19 cellular contexts compared by ENCODE assay signal in genomic region chr12:100651108-100651507, GRCh38.
DNase-seq lines count a peak whose midpoint lies in the region; ATAC-seq, FAIRE-seq and TF ChIP-seq lines count a peak whose summit lies in the region.
"Had no signal": no experiment of that assay in that cellular context is flagged by ENCODE, and none has a peak within 500 bp of the region (broad histone marks: within the 10 kb centered on the region; RNA-seq: fewer than 3 reads in every experiment).

No MANE protein-coding gene starts in this region.

- no peak overlapping the region for H3K23ac ChIP-seq in H1 (ENCODE audit: insufficient read length)

- no peak overlapping the region for H3K56ac ChIP-seq in H1 (replicated peaks; ENCODE audit: insufficient read length, low read depth, low read length)

- H3K4me2 ChIP-seq in DOHH2 (ENCODE audit: low read length) (no peak overlapping the region), H1 (ENCODE audit: insufficient read depth in 1 of 2, low read depth in 2 of 2, low read length in 2 of 2) (no peak overlapping the region), osteoblast (ENCODE audit: insufficient read depth, low read length) (no peak overlapping the region)

- H3K9me3 ChIP-seq in DOHH2 (ENCODE audit: control insufficient read depth, insufficient read depth, low read length) (peaks cover 3% of the 10 kb centered on the region; the same call in 1 of the 2 replicates), H1 (ENCODE audit: insufficient read depth in 2 of 2, low read depth in 1 of 2, low read length in 1 of 2) (no peaks in the 10 kb centered on the region), osteoblast (ENCODE audit: low read depth, low read length) (no peaks in the 10 kb centered on the region)
- H3K9me3 ChIP-seq: BLaER1 treated with 17β-estradiol and CSF1 and Interleukin-3, amounts not matched to agents 10 nM and 100 nM had no signal

- no peak for DNase-seq in LNCaP clone FGC (ENCODE audit: low read depth)
- DNase-seq in H1 (ENCODE audit: low read depth in 1 of 2, low spot score in 2 of 2) = no peak
- no peak for DNase-seq in osteoblast (ENCODE audit: insufficient read length, low spot score, missing footprints)
- DNase-seq in NOMO-1 (lab: John Stamatoyannopoulos, UW; ENCODE audit: unreplicated experiment in 2 of 2) = no peak
- DNase-seq in activated gamma-delta T cell treated with Interleukin-2 at 50 U/mL for 16 hours = no peak
- DNase-seq: activated CD8-positive, alpha-beta T cell treated with anti-CD3 and anti-CD28 coated beads for 36 hours; activated naive CD8-positive, alpha-beta T cell treated with anti-CD3 and anti-CD28 coated beads, Interleukin-2, amount 10 ng/mL, durations not matched to agents 7 days and 5 days; activated T-cell treated with anti-CD3 and anti-CD28 coated beads, Interleukin-2, amount 50 U/mL, for 72 hours; effector memory CD8-positive, alpha-beta T cell; immature natural killer cell; NCI-H146; NCI-H446; OCI-M1; retina; substantia nigra had no signal

- no peak overlapping the region for H2BK12ac ChIP-seq in H1 (ENCODE audit: low read depth, low read length)

- H2AFZ ChIP-seq in H1 (ENCODE audit: low read length) (no peak overlapping the region), osteoblast (ENCODE audit: low read length) (no peak overlapping the region)

- H3K18ac ChIP-seq in H1 (ENCODE audit: extremely low read depth, low read length) = no peak overlapping the region

- TF ChIP-seq EP300 in H1 (IDR thresholded peaks at IDR 0.05; ENCODE audit: borderline replicate concordance in 1 of 2, low read depth in 2 of 2, low read length in 2 of 2) = no peak

- POLR2A ChIA-PET in H1 (lab: Charles Lee; ENCODE audit: partially characterized antibody) = no interaction called here

- H3K4me1 ChIP-seq in DOHH2 (ENCODE audit: control insufficient read depth, low read length) = no peaks in the 10 kb centered on the region
- H3K4me1 ChIP-seq in H1 (replicated peaks in 1 of 4; ENCODE audit: control insufficient read depth in 3 of 4, insufficient read depth in 4 of 4, low read length in 3 of 4) = no peaks in the 10 kb centered on the region
- no peaks in the 10 kb centered on the region for H3K4me1 ChIP-seq in osteoblast (ENCODE audit: insufficient read depth, low read length)

- 67% methylated on average over 3 of the region's 3 CpGs; no CpG with 5 or more reads in 1 of the 2 experiments for WGBS in H1 (ENCODE audit: extremely low coverage in 1 of 2, insufficient coverage in 1 of 2, insufficient read length in 1 of 2, insufficient replicate concordance in 2 of 2, low coverage in 1 of 2, low lambda C conversion rate in 2 of 2, missing lambda C conversion rate in 1 of 2), 2 experiments

- no peaks in the 10 kb centered on the region for H3K23me2 ChIP-seq in H1 (ENCODE audit: low read depth, low read length)

- no peaks in the 10 kb centered on the region for H3K9me2 ChIP-seq in DOHH2 (replicated peaks; ENCODE audit: control insufficient read depth, low read length)

- peak; percentile 39 for TF ChIP-seq CTCF in DOHH2 (IDR thresholded peaks at IDR 0.05; ENCODE audit: low read depth, low read length, poor library complexity, severe bottlenecking)
- TF ChIP-seq CTCF in LNCaP clone FGC (IDR thresholded peaks at IDR 0.05; ENCODE audit: control insufficient read depth, extremely low read depth, insufficient read depth) = 0 out of 2 replicates have a peak, but pooled peaks have one; percentile 7
- peak in 2 of 3 experiments; percentile 25 to 51; a peak in 3 of 4 replicates for TF ChIP-seq CTCF in H1 (IDR thresholded peaks at IDR 0.05; ENCODE audit: control extremely low read depth in 1 of 3, insufficient read depth in 1 of 3, low read depth in 1 of 3, low read length in 3 of 3)
- peak; percentile 11 for TF ChIP-seq CTCF in osteoblast (IDR thresholded peaks at IDR 0.05; ENCODE audit: extremely low read depth, low read depth, low read length)

- CTCF ChIA-PET in H1 (lab: Charles Lee; ENCODE audit: partially characterized antibody) = interaction anchor here (0.6 to 2.4 kb wide), 18 partner anchors 9 to 305 kb away, joined by 3 to 17 read pairs (median 4); partner anchors contain the start of gene GAS2L3

- H4K5ac ChIP-seq in H1 (ENCODE audit: insufficient read length, low read depth, low read length) = no peak overlapping the region

- H3K27me3 ChIP-seq in DOHH2 (ENCODE audit: control insufficient read depth, low read length) (no peaks in the 10 kb centered on the region), H1 (replicated peaks in 1 of 4; ENCODE audit: control insufficient read depth in 3 of 4, extremely low read depth in 1 of 4, insufficient read depth in 3 of 4, low read length in 3 of 4) (no peaks in the 10 kb centered on the region), osteoblast (ENCODE audit: insufficient read depth, low read length) (no peaks in the 10 kb centered on the region)
- H3K27me3 ChIP-seq: BLaER1 treated with 17β-estradiol and CSF1 and Interleukin-3, amounts not matched to agents 10 nM and 100 nM had no signal

- no peak overlapping the region for H3K9ac ChIP-seq in H1 (replicated peaks in 1 of 4; ENCODE audit: extremely low read depth in 1 of 4, low read depth in 3 of 4, low read length in 3 of 4)
- H3K9ac ChIP-seq: BLaER1 treated with 17β-estradiol and CSF1 and Interleukin-3, amounts not matched to agents 10 nM and 100 nM had no signal

- H3K79me1 ChIP-seq in H1 (ENCODE audit: low read depth, low read length) = no peaks in the 10 kb centered on the region

- ATAC-seq in GM21515 (IDR thresholded peaks at IDR 0.05; ENCODE audit: unreplicated experiment) = no peak
- ATAC-seq: activated CD8-positive, alpha-beta T cell treated with anti-CD3 and anti-CD28 coated beads for 36 hours; activated T-cell treated with anti-CD3 and anti-CD28 coated beads, Interleukin-2, amount 50 U/mL, for 72 hours; effector memory CD8-positive, alpha-beta T cell had no signal

- no peak overlapping the region for H2AK5ac ChIP-seq in H1 (ENCODE audit: low read depth, low read length)

- FAIRE-seq in H1 (lab: Jason Lieb, UNC) = no peak
- FAIRE-seq: TTC549 had no signal

- H3K4ac ChIP-seq in H1 (replicated peaks; ENCODE audit: insufficient read length, low read depth, low read length) = no peak overlapping the region

- H2BK5ac ChIP-seq in H1 (ENCODE audit: low read depth, low read length) = no peak overlapping the region

- no peak overlapping the region for H2BK20ac ChIP-seq in H1 (ENCODE audit: low read length)

- peak in 1 of 2 experiments; percentile 10; a peak in 2 of 4 replicates for TF ChIP-seq RAD21 in H1 (IDR thresholded peaks at IDR 0.05 in 1 of 2, conservative IDR thresholded peaks at IDR 0.05 in 1 of 2; ENCODE audit: low read depth in 2 of 2, low read length in 2 of 2)

- no peak overlapping the region for H3K14ac ChIP-seq in H1 (ENCODE audit: insufficient read length)

- H4K8ac ChIP-seq in H1 (ENCODE audit: extremely low read depth, insufficient read depth, low read length) = no peak overlapping the region

- no peak overlapping the region for H2BK120ac ChIP-seq in H1 (replicated peaks; ENCODE audit: low read depth, low read length)

- no peak overlapping the region for H2BK15ac ChIP-seq in H1 (ENCODE audit: low read length)

- no peak for TF ChIP-seq POLR2A in H1 (IDR thresholded peaks at IDR 0.05; ENCODE audit: control extremely low read depth in 1 of 2, low read depth in 2 of 2, low read length in 2 of 2)

- no peak overlapping the region for H4K91ac ChIP-seq in H1 (replicated peaks; ENCODE audit: insufficient read length, low read length)

- H3K36me3 ChIP-seq in DOHH2 (ENCODE audit: control insufficient read depth, low read length) (no peaks in the 10 kb centered on the region), H1 (ENCODE audit: control insufficient read depth in 2 of 4, insufficient read depth in 4 of 4, low read length in 3 of 4) (no peaks in the 10 kb centered on the region), osteoblast (ENCODE audit: insufficient read depth, low read length) (no peaks in the 10 kb centered on the region)
- H3K36me3 ChIP-seq: BLaER1 treated with 17β-estradiol and CSF1 and Interleukin-3, amounts not matched to agents 10 nM and 100 nM had no signal

- no peak overlapping the region for H3K4me3 ChIP-seq in DOHH2 (ENCODE audit: low read length)
- H3K4me3 ChIP-seq in LNCaP clone FGC (ENCODE audit: low read depth, low read length) = no peak overlapping the region
- no peak overlapping the region for H3K4me3 ChIP-seq in H1 (ENCODE audit: extremely low read depth in 1 of 4, insufficient read depth in 2 of 4, low read depth in 3 of 4, low read length in 4 of 4)
- no peak overlapping the region for H3K4me3 ChIP-seq in osteoblast (ENCODE audit: insufficient read depth, low read length)
- H3K4me3 ChIP-seq: BLaER1 treated with 17β-estradiol and CSF1 and Interleukin-3, amounts not matched to agents 10 nM and 100 nM had no signal

- H4K20me1 ChIP-seq in DOHH2 (ENCODE audit: control insufficient read depth, insufficient read depth, low read depth, low read length) (no peaks in the 10 kb centered on the region), H1 (replicated peaks in 1 of 2; ENCODE audit: control insufficient read depth in 1 of 2, insufficient read depth in 2 of 2, low read length in 2 of 2) (no peaks in the 10 kb centered on the region), osteoblast (ENCODE audit: insufficient read depth, low read length) (no peaks in the 10 kb centered on the region)
- H4K20me1 ChIP-seq: BLaER1 treated with 17β-estradiol and CSF1 and Interleukin-3, amounts not matched to agents 10 nM and 100 nM had no signal

- H3K79me2 ChIP-seq in DOHH2 (ENCODE audit: control insufficient read depth, low read length) (no peaks in the 10 kb centered on the region), H1 (ENCODE audit: control insufficient read depth in 1 of 2, insufficient read depth in 2 of 2, low read length in 2 of 2) (no peaks in the 10 kb centered on the region), osteoblast (ENCODE audit: insufficient read depth, low read length) (no peaks in the 10 kb centered on the region)

- H3K27ac ChIP-seq in DOHH2 (ENCODE audit: low read depth, low read length) = no peak overlapping the region
- H3K27ac ChIP-seq in H1 (ENCODE audit: low read depth, low read length) = no peak overlapping the region
- no peak overlapping the region for H3K27ac ChIP-seq in osteoblast (ENCODE audit: low read depth, low read length)
- H3K27ac ChIP-seq: BLaER1 treated with 17β-estradiol and CSF1 and Interleukin-3, amounts not matched to agents 10 nM and 100 nM had no signal

- no peaks in the 10 kb centered on the region for H3F3A ChIP-seq in DOHH2 (ENCODE audit: control insufficient read depth, insufficient read depth)

TF ChIP-seq in H1, 55 proteins besides CTCF, POLR2A, EP300 and RAD21:
- TF ChIP-seq PHF8 (conservative IDR thresholded peaks at IDR 0.05; ENCODE audit: low read depth, low read length) (no peak), TBP (IDR thresholded peaks at IDR 0.05; ENCODE audit: low read depth, low read length) (no peak), ZNF274 (IDR thresholded peaks at IDR 0.05; ENCODE audit: borderline replicate concordance, extremely low read depth, low read length) (no peak)
